Comparison of ENCODE assay signal across 25 cellular contexts in genomic region chr4:145531791-145532190, GRCh38. TPM values are rescaled to one million over a fixed set of nuclear protein-coding genes. Genes with fewer than 3 reads are reported as not detected.
"Had no signal": no experiment of that assay in that cellular context is flagged by ENCODE, and none has a peak within 500 bp of the region (broad histone marks: within the 10 kb centered on the region; RNA-seq: fewer than 3 reads in every experiment).

No MANE protein-coding gene starts in this region.

- H3K36me3 ChIP-seq: brain microvascular endothelial cell, prostate gland, tibial artery had no signal

- H3K9me3 Mint-ChIP-seq: activated B cell treated with CpG ODN at 0.5 μM for 24 hours; activated naive CD4-positive, alpha-beta T cell treated with anti-CD3 and anti-CD28 coated beads, Interleukin-2, amount 50 U/mL, for 72 hours; activated T-cell treated with anti-CD3 and anti-CD28 coated beads, Interleukin-2, amount 50 U/mL, for 24 hours; activated T-helper 17 cell treated with anti-CD3 and anti-CD28 coated beads, Interleukin-2, amount 50 U/mL, for 72 hours; central memory CD8-positive, alpha-beta T cell; naive B cell; stimulated activated effector memory CD8-positive, alpha-beta T cell treated with anti-CD3 and anti-CD28 coated beads, Interleukin-12 subunit alpha, Interleukin-12 subunit beta, amount 100 ng/mL, for 72 hours; stimulated activated naive CD8-positive, alpha-beta T cell treated with anti-CD3 and anti-CD28 coated beads, Interleukin-15, amount 100 ng/mL, for 72 hours had no signal

- H3K36me3 Mint-ChIP-seq: activated naive CD4-positive, alpha-beta T cell treated with anti-CD3 and anti-CD28 coated beads, Interleukin-2, amount 50 U/mL, for 72 hours; naive B cell; stimulated activated effector memory CD8-positive, alpha-beta T cell treated with anti-CD3 and anti-CD28 coated beads, Interleukin-12 subunit alpha, Interleukin-12 subunit beta, amount 100 ng/mL, for 72 hours had no signal

- H3K4me3 Mint-ChIP-seq: activated B cell treated with CpG ODN at 0.5 μM for 24 hours; activated CD4-positive, alpha-beta T cell treated with anti-CD3 and anti-CD28 coated beads for 36 hours; activated T-cell treated with anti-CD3 and anti-CD28 coated beads, Interleukin-2, amount 50 U/mL, for 24 hours; activated T-helper 17 cell treated with anti-CD3 and anti-CD28 coated beads, Interleukin-2, amount 50 U/mL, for 72 hours; central memory CD8-positive, alpha-beta T cell; naive B cell; stimulated activated effector memory CD8-positive, alpha-beta T cell treated with anti-CD3 and anti-CD28 coated beads, Interleukin-12 subunit alpha, Interleukin-12 subunit beta, amount 100 ng/mL, for 72 hours; stimulated activated naive CD8-positive, alpha-beta T cell treated with anti-CD3 and anti-CD28 coated beads, Interleukin-15, amount 100 ng/mL, for 72 hours had no signal

- H3K27me3 ChIP-seq: brain microvascular endothelial cell, tibial artery had no signal

- H3K27ac ChIP-seq: brain microvascular endothelial cell, prostate gland, tibial artery had no signal

- H3K4me1 Mint-ChIP-seq: activated B cell treated with CpG ODN at 0.5 μM for 24 hours; central memory CD8-positive, alpha-beta T cell; naive B cell; stimulated activated effector memory CD8-positive, alpha-beta T cell treated with anti-CD3 and anti-CD28 coated beads, Interleukin-12 subunit alpha, Interleukin-12 subunit beta, amount 100 ng/mL, for 72 hours; stimulated activated naive CD8-positive, alpha-beta T cell treated with anti-CD3 and anti-CD28 coated beads, Interleukin-15, amount 100 ng/mL, for 72 hours had no signal

- H3K27ac Mint-ChIP-seq: activated B cell treated with CpG ODN at 0.5 μM for 24 hours; activated CD4-positive, alpha-beta T cell treated with anti-CD3 and anti-CD28 coated beads for 36 hours; activated naive CD4-positive, alpha-beta T cell treated with anti-CD3 and anti-CD28 coated beads, Interleukin-2, amount 50 U/mL, for 72 hours; activated T-cell treated with anti-CD3 and anti-CD28 coated beads, Interleukin-2, amount 50 U/mL, for 24 hours; activated T-helper 17 cell treated with anti-CD3 and anti-CD28 coated beads, Interleukin-2, amount 50 U/mL, for 72 hours; naive B cell; stimulated activated effector memory CD8-positive, alpha-beta T cell treated with anti-CD3 and anti-CD28 coated beads, Interleukin-12 subunit alpha, Interleukin-12 subunit beta, amount 100 ng/mL, for 72 hours; stimulated activated naive CD8-positive, alpha-beta T cell treated with anti-CD3 and anti-CD28 coated beads, Interleukin-15, amount 100 ng/mL, for 72 hours had no signal

- H3K4me3 ChIP-seq: mucosa of descending colon, prostate gland, tibial artery had no signal

- ATAC-seq: activated CD4-positive, alpha-beta T cell treated with anti-CD3 and anti-CD28 coated beads for 36 hours; activated naive CD4-positive, alpha-beta T cell treated with anti-CD3 and anti-CD28 coated beads, Interleukin-2, amount 50 U/mL, for 72 hours; activated T-helper 17 cell treated with anti-CD3 and anti-CD28 coated beads, Interleukin-2, amount 50 U/mL, for 72 hours; esophagus mucosa; stimulated activated effector memory CD8-positive, alpha-beta T cell treated with anti-CD3 and anti-CD28 coated beads, Interleukin-12 subunit alpha, Interleukin-12 subunit beta, amount 100 ng/mL, for 72 hours; stimulated activated naive CD8-positive, alpha-beta T cell treated with anti-CD3 and anti-CD28 coated beads, Interleukin-15, amount 100 ng/mL, for 72 hours had no signal

- H3K27me3 Mint-ChIP-seq: activated CD4-positive, alpha-beta T cell treated with anti-CD3 and anti-CD28 coated beads for 36 hours; activated T-helper 17 cell treated with anti-CD3 and anti-CD28 coated beads, Interleukin-2, amount 50 U/mL, for 72 hours had no signal

- H3K4me1 ChIP-seq: prostate gland, tibial artery had no signal

- DNase-seq: activated B cell treated with CpG ODN at 0.5 μM for 24 hours; activated CD4-positive, alpha-beta T cell treated with anti-CD3 and anti-CD28 coated beads for 36 hours; activated CD4-positive, alpha-beta T cell treated with anti-CD3 and anti-CD28 coated beads, Interleukin-2, amount 50 U/mL, for 4 hours; activated CD8-positive, alpha-beta memory T cell treated with anti-CD3 and anti-CD28 coated beads for 24 hours; activated CD8-positive, alpha-beta memory T cell treated with anti-CD3 and anti-CD28 coated beads, Interleukin-2, amount 50 U/mL, for 4 hours; activated T-cell treated with anti-CD3 and anti-CD28 coated beads, Interleukin-2, amount 50 U/mL, for 24 hours; aorta; brain microvascular endothelial cell; effector memory CD4-positive, alpha-beta T cell; foreskin melanocyte; kidney glomerular epithelial cell; mesenchymal stem cell; mucosa of descending colon; naive B cell; stimulated activated CD4-positive, alpha-beta T cell treated with anti-CD3 and anti-CD28 coated beads, Interleukin-12 subunit alpha, Interleukin-12 subunit beta, amount 100 ng/mL, for 4 hours; stimulated activated CD4-positive, alpha-beta T cell treated with anti-CD3 and anti-CD28 coated beads, Interleukin-1b, Interleukin-23, amount 100 ng/mL, for 48 hours; stimulated activated naive CD8-positive, alpha-beta T cell treated with anti-CD3 and anti-CD28 coated beads, Interleukin-15, amount 100 ng/mL, for 72 hours; T-helper 9 cell; tibial artery had no signal

- H3K9me3 ChIP-seq: mucosa of descending colon, prostate gland, tibial artery had no signal

RNA-seq across cellular contexts. Expression of gene SMAD1, which starts 50.1 kb away (rescaled TPM):
- total RNA-seq: activated B cell treated with CpG ODN at 0.5 μM for 24 hours had no signal
